ENCODE assay signal across 9 cellular contexts in the genomic region with DNA sequence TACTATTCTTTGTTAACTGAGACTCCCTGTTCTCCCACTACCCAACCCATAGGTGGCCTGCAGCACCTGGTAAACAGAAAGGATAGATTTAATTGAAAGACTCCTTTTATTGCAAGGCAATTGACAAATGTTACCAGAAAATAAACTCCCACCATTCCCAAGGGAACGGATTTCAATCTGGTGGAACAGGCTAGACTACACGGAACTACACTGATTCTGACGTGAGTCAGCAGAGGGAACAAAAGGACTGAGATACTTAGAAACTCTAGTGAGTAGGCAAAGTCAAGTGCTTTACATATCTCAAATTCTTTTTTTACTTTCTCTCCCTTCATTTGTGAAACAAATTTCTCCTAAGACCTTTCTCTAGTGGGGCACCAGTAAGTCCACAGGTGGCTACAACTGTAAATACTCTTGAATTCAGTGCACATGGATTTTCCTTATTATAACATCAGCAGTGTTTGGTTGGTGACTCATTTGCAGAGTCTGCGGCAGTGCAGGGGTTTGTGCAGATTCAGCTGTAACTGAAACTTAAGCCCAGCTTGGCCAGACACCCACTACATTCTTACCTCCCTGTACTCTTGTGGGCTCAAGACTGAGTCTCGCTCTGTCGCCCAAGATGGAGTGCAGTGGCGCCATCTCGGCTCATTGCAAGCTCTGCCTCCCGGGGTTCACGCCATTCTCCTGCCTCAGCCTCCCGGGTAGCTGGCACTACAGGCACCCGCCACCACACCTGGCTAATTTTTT. TPM values are rescaled to one million over a fixed set of nuclear protein-coding genes. Genes with fewer than 3 reads are reported as not detected.
DNase-seq lines count a peak whose midpoint lies in the region; ATAC-seq lines count a peak whose summit lies in the region.
"Had no signal": no experiment of that assay in that cellular context is flagged by ENCODE, and none has a peak within 500 bp of the region (broad histone marks: within the 10 kb centered on the region; RNA-seq: fewer than 3 reads in every experiment).

No MANE protein-coding gene starts in this region.

- DNase-seq in COLO829 (ENCODE audit: low spot score) (peak; percentile 42), RPMI7951 (ENCODE audit: low read depth) (peak; percentile 89), germinal center (ENCODE audit: low spot score) (peak; percentile 2), NCI-H524 treated with DMSO at 0.1 percent for 48 hours (lab: John Stamatoyannopoulos, UW) (no peak), SKM-1 (lab: John Stamatoyannopoulos, UW; ENCODE audit: unreplicated experiment) (no peak)
- DNase-seq in effector CD4-positive, alpha-beta T cell: no peak

- ATAC-seq in GM19351 (IDR thresholded peaks at IDR 0.05; ENCODE audit: unreplicated experiment): peak; percentile 97
- peak; percentile 98 for ATAC-seq in HG03159 (IDR thresholded peaks at IDR 0.05; ENCODE audit: unreplicated experiment)

RNA-seq across cellular contexts. Expression of a gene that starts 34.3 kb away (rescaled TPM):
- not detected in 2 replicates for total RNA-seq in RPMI7951 (2014; rRNA removed; shearing (Covaris generic))
- total RNA-seq: mononuclear cell had no signal

RNA-seq across cellular contexts. Expression of a gene that starts 40.8 kb away (rescaled TPM):
- total RNA-seq in RPMI7951 (2014; rRNA removed; shearing (Covaris generic)): 66.6 and 81.7 TPM in 2 replicates

Comparison
In these comparisons a context has a peak if more than half of its experiments do, and no peak if none do; other contexts are left out.
1. DNase-seq: peak in COLO829 (single experiment), RPMI7951 (single experiment) and germinal center (single experiment); none in NCI-H524 treated with DMSO at 0.1 percent for 48 hours (single experiment), effector CD4-positive, alpha-beta T cell (single experiment) and SKM-1 (single experiment).